Comparison of ENCODE assay signal across 8 cellular contexts in the genomic region with DNA sequence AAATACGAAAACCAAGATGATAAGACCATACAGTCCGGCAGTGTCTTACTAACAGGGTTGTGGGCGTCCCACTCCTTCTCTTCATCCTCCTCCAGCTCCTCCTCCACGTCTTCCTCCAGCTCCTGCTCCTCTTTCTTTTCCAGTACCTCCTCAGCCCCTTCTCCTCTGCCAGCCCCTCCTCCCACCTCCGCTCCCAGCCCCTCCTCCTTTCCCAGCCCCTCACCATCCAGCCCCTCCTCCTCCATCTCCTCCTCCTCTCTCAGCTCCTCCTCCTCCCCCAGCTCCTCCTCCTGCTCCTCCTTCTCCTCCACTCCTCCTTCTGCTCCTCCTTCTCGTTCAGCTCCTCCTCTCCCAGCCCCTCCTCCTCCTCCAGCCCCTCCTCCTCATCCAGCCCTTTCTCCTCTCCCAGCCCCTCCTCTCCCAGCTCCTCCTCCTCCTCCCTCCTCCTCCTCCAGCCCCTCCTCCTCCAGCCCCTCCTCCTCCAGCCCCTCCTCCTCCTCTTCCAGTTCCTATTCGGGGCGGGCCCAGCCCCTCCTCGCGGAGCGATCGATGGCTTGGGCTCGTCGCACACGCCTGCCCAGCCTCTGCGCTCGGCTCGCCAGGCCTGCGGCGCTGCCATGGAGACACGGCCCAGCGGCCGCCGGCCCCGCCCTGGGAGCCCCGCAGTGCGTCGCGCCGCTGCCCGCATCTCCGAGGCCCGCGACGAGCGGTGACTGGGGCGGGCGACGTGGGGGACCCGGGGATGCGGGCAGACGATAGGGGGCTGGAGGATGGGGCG. TPM values are rescaled to one million over a fixed set of nuclear protein-coding genes. Genes with fewer than 3 reads are reported as not detected.
DNase-seq lines count a peak whose midpoint lies in the region; FAIRE-seq and TF ChIP-seq lines count a peak whose summit lies in the region.

A gene with protein sequence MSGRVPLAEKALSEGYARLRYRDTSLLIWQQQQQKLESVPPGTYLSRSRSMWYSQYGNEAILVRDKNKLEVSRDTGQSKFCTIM (plus strand): TSS at position 654 of the 778 bp plus-strand sequence. CDS start 1,267 bp downstream, outside the sequence.

- TF ChIP-seq CTCF in HEK293 (tag by site-specific recombination; IDR thresholded peaks at IDR 0.05), result no peak

- no peak within 1 kb of the TSS for H4K91ac ChIP-seq in neuronal stem cell (ENCODE audit: low read depth, low read length, poor library complexity)

- H3K4me1 ChIP-seq in HEK293 (ENCODE audit: control insufficient read depth, insufficient read depth, low read length), result 0 out of 2 replicates have a peak, but pooled peaks cover 2% of the 10 kb centered on the region
- H3K4me1 ChIP-seq in neuronal stem cell (ENCODE audit: control insufficient read depth in 2 of 2, insufficient read depth in 1 of 2, low read depth in 1 of 2, low read length in 2 of 2), result peaks cover 9 to 12% of the 10 kb centered on the region in 2 donors
- peaks cover 3 to 42% (median 33%) of the 10 kb centered on the region in 5 donors for H3K4me1 ChIP-seq in subcutaneous abdominal adipose tissue (ENCODE audit: control insufficient read depth in 5 of 5, insufficient read depth in 5 of 5, low read length in 5 of 5)

- H3K4me2 ChIP-seq in neuronal stem cell (ENCODE audit: insufficient read depth, low read length, poor library complexity, severe bottlenecking), result peak within 1 kb of the TSS; percentile 59

- peak within 1 kb of the TSS; percentile 83 for H3K23ac ChIP-seq in neuronal stem cell (ENCODE audit: low read depth, low read length, poor library complexity)

- H2BK120ac ChIP-seq in neuronal stem cell (ENCODE audit: low read depth, low read length), result no peak within 1 kb of the TSS

- CTCF ChIA-PET in HEK293 (lab: Yijun Ruan, JAX), result interaction anchor here (1.1 to 7.5 kb wide), 3 partner anchors 30 to 243 kb away, joined by 3 to 51 read pairs (median 6); no protein-coding TSS in a partner anchor

- POLR2A ChIA-PET in HEK293 (lab: Yijun Ruan, JAX), result interaction anchor here (0.5 to 1.9 kb wide), 14 partner anchors 8 to 1576 kb away, joined by 3 to 14 read pairs (median 5); a partner anchor contains a TSS

- H3K79me1 ChIP-seq in neuronal stem cell (ENCODE audit: low read depth, low read length), result peaks cover 4% of the 10 kb centered on the region

- H3K14ac ChIP-seq in neuronal stem cell (ENCODE audit: low read length), result no peak within 1 kb of the TSS

- peak within 1 kb of the TSS; percentile 68 for H2AK5ac ChIP-seq in neuronal stem cell (ENCODE audit: low read depth, low read length)

- no CpG with 5 or more reads among the region's 43 CpGs for WGBS in neuronal stem cell (ENCODE audit: extremely low coverage in 2 of 2, insufficient read length in 2 of 2, insufficient replicate concordance in 1 of 2), 2 donors

- H3K27ac ChIP-seq in HEK293 (ENCODE audit: extremely low read depth, low read depth, low read length) (peak within 1 kb of the TSS; percentile 41; the same call in 1 of the 2 replicates), neuronal stem cell (replicated peaks; ENCODE audit: low read length) (peak within 1 kb of the TSS; percentile 79), subcutaneous abdominal adipose tissue (ENCODE audit: low read depth, low read length) (no peak within 1 kb of the TSS)

- peak within 1 kb of the TSS; percentile 93 for H3K18ac ChIP-seq in neuronal stem cell (ENCODE audit: low read length)

- no peak within 1 kb of the TSS for H2BK15ac ChIP-seq in neuronal stem cell (ENCODE audit: low read length)

- peak within 1 kb of the TSS; percentile 30 for H2BK12ac ChIP-seq in neuronal stem cell (ENCODE audit: low read length)

- DNase-seq in ELR (ENCODE audit: low read depth), result peak; percentile 99
- peak; percentile 95 for DNase-seq in MV-4-11 (lab: John Stamatoyannopoulos, UW)
- DNase-seq in SK-N-DZ (ENCODE audit: low spot score), result peak; percentile 98
- DNase-seq in activated naive CD4-positive, alpha-beta T cell treated with Interleukin-2 at 50 U/mL for 16 hours, result peak; percentile 93
- peak; percentile 96 for DNase-seq in frontal cortex (ENCODE audit: low spot score in 2 of 2)
- peak; percentile 100 for DNase-seq in neuronal stem cell (ENCODE audit: low spot score)

- H3K9ac ChIP-seq in neuronal stem cell (ENCODE audit: low read depth, low read length, poor library complexity) (peak within 1 kb of the TSS; percentile 81), subcutaneous abdominal adipose tissue (ENCODE audit: low read length in 5 of 5) (peak within 1 kb of the TSS in 4 of 5 donors; percentile 66 to 77 (median 74))

- H3K9me3 ChIP-seq in HEK293 (ENCODE audit: control insufficient read depth, insufficient read depth, low read depth, low read length) (no peaks in the 10 kb centered on the region), neuronal stem cell (replicated peaks in 1 of 2; ENCODE audit: control insufficient read depth in 2 of 2, insufficient read depth in 1 of 2, low read depth in 1 of 2, low read length in 2 of 2) (no peaks in the 10 kb centered on the region), subcutaneous abdominal adipose tissue (ENCODE audit: control insufficient read depth in 5 of 5, low read length in 5 of 5) (no peaks in the 10 kb centered on the region)

- no peak for FAIRE-seq in frontal cortex (lab: Jason Lieb, UNC)

- H3K36me3 ChIP-seq in HEK293 (ENCODE audit: control insufficient read depth in 2 of 2, insufficient read depth in 1 of 2, low read length in 2 of 2) (peaks cover 0 to 33% of the 10 kb centered on the region in 2 experiments; a peak in 2 of 3 replicates), neuronal stem cell (replicated peaks in 1 of 2; ENCODE audit: control insufficient read depth in 2 of 2, insufficient read depth in 2 of 2, low read length in 2 of 2) (peaks cover 14 to 37% of the 10 kb centered on the region in 2 donors), subcutaneous abdominal adipose tissue (ENCODE audit: control insufficient read depth in 5 of 5, insufficient read depth in 5 of 5, low read length in 5 of 5) (peaks cover 0 to 9% (median 2%) of the 10 kb centered on the region in 5 donors)

- no peak within 1 kb of the TSS for H4K8ac ChIP-seq in neuronal stem cell (ENCODE audit: low read depth, low read length)

- peak within 1 kb of the TSS; percentile 10 for H2BK5ac ChIP-seq in neuronal stem cell (ENCODE audit: low read length)

- no peak within 1 kb of the TSS for H3K4ac ChIP-seq in neuronal stem cell (ENCODE audit: low read length)

- peak within 1 kb of the TSS; percentile 50 for H3K4me3 ChIP-seq in HEK293 (ENCODE audit: low read depth, low read length)
- H3K4me3 ChIP-seq in neuronal stem cell (ENCODE audit: low read length in 2 of 2), result peak within 1 kb of the TSS; percentile 88 to 97
- peak within 1 kb of the TSS; percentile 72 to 83 (median 77) for H3K4me3 ChIP-seq in subcutaneous abdominal adipose tissue (ENCODE audit: low read depth in 1 of 5, low read length in 5 of 5)

- H3K27me3 ChIP-seq in neuronal stem cell (ENCODE audit: control insufficient read depth in 3 of 3, insufficient read depth in 3 of 3, low read depth in 1 of 3, low read length in 3 of 3), result no peaks in the 10 kb centered on the region
- no peaks in the 10 kb centered on the region for H3K27me3 ChIP-seq in subcutaneous abdominal adipose tissue (ENCODE audit: control insufficient read depth in 5 of 5, insufficient read depth in 4 of 5, low read length in 5 of 5)

- H2AFZ ChIP-seq in neuronal stem cell (ENCODE audit: low read length), result peak within 1 kb of the TSS; percentile 96

TF ChIP-seq in HEK293, 187 proteins besides CTCF, POLR2A, EP300 and RAD21 (continues in another document):
- TF ChIP-seq KLF9 (tag by site-specific recombination; IDR thresholded peaks at IDR 0.05; ENCODE audit: low read depth) (peak; percentile 83), ZBTB7A (tag by site-specific recombination; IDR thresholded peaks at IDR 0.05; ENCODE audit: low read depth) (0 out of 2 replicates have a peak, but pooled peaks have one; percentile 30), ZFHX2 (tag by site-specific recombination; conservative IDR thresholded peaks at IDR 0.05) (peak; percentile 99), MZF1 (tag by site-specific recombination; IDR thresholded peaks at IDR 0.05; ENCODE audit: borderline replicate concordance) (no peak), ZNF366 (tag by site-specific recombination; conservative IDR thresholded peaks at IDR 0.05) (peak; percentile 79), ZNF660 (tag by site-specific recombination; IDR thresholded peaks at IDR 0.05) (peak; percentile 59; the same call in 1 of the 2 replicates), ZNF768 (tag by site-specific recombination; IDR thresholded peaks at IDR 0.05) (no peak), ZNF776 (tag by site-specific recombination; IDR thresholded peaks at IDR 0.05; ENCODE audit: borderline replicate concordance) (no peak)
- TF ChIP-seq, protein P1, sequence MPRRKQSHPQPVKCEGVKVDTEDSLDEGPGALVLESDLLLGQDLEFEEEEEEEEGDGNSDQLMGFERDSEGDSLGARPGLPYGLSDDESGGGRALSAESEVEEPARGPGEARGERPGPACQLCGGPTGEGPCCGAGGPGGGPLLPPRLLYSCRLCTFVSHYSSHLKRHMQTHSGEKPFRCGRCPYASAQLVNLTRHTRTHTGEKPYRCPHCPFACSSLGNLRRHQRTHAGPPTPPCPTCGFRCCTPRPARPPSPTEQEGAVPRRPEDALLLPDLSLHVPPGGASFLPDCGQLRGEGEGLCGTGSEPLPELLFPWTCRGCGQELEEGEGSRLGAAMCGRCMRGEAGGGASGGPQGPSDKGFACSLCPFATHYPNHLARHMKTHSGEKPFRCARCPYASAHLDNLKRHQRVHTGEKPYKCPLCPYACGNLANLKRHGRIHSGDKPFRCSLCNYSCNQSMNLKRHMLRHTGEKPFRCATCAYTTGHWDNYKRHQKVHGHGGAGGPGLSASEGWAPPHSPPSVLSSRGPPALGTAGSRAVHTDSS (tag by site-specific recombination; IDR thresholded peaks at IDR 0.05), result peak; percentile 55; the same call in 1 of the 2 replicates
- TF ChIP-seq, protein P2, sequence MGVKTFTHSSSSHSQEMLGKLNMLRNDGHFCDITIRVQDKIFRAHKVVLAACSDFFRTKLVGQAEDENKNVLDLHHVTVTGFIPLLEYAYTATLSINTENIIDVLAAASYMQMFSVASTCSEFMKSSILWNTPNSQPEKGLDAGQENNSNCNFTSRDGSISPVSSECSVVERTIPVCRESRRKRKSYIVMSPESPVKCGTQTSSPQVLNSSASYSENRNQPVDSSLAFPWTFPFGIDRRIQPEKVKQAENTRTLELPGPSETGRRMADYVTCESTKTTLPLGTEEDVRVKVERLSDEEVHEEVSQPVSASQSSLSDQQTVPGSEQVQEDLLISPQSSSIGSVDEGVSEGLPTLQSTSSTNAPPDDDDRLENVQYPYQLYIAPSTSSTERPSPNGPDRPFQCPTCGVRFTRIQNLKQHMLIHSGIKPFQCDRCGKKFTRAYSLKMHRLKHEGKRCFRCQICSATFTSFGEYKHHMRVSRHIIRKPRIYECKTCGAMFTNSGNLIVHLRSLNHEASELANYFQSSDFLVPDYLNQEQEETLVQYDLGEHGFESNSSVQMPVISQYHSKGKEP (tag by site-specific recombination; IDR thresholded peaks at IDR 0.05), result 0 out of 2 replicates have a peak, but pooled peaks have one; percentile 20

RNA-seq across cellular contexts. Expression of the gene that starts here (rescaled TPM):
- 14.3 and 16.5 TPM in 2 replicates for polyA plus RNA-seq in SK-N-DZ (2014; cell fraction: cytosol; rRNA removed)
- 8.1 and 14.4 TPM in 2 replicates for polyA plus RNA-seq in SK-N-DZ (2014; cell fraction: nucleus; rRNA removed)
- 23.6 TPM for total RNA-seq in frontal cortex
- polyA plus RNA-seq in neuronal stem cell (2013, experiment 1 of 2), result 33.0 TPM
- 33.5 TPM for polyA plus RNA-seq in neuronal stem cell (2013, experiment 2 of 2)
